In genomic region chr4:6939761-6940743, GRCh38 we compare ENCODE assay signal across 9 cellular contexts. TPM values are rescaled to one million over a fixed set of nuclear protein-coding genes. Genes with fewer than 3 reads are reported as not detected.
A peak's percentile ranks its signal among the peaks of the same experiment; 100 is the strongest.
DNase-seq lines count a peak whose midpoint lies in the region; ATAC-seq and TF ChIP-seq lines count a peak whose summit lies in the region.
"Had no signal": no experiment of that assay in that cellular context is flagged by ENCODE, and none has a peak within 500 bp of the region (broad histone marks: within the 10 kb centered on the region; RNA-seq: fewer than 3 reads in every experiment).

No MANE protein-coding gene starts in this region.

- CTCF ChIA-PET in activated CD8-positive, alpha-beta T cell treated with anti-CD3 and anti-CD28 coated beads, Interleukin-2, amount 10 ng/mL, durations not matched to agents 7 days and 5 days (lab: Charles Lee) = interaction anchor here (2.8 kb wide), 1 partner anchor 22 kb away, joined by 17 read pairs; no protein-coding TSS in a partner anchor
- CTCF ChIA-PET in SK-N-SH (lab: Yijun Ruan, JAX) = interaction anchor here (1.4 kb wide), 1 partner anchor 23 kb away, joined by 3 read pairs; no protein-coding TSS in a partner anchor

- peaks cover 11% of the 10 kb centered on the region for H3F3A ChIP-seq in SK-N-SH (replicated peaks; ENCODE audit: insufficient read depth)

- no peak for TF ChIP-seq RAD21 in SK-N-SH (IDR thresholded peaks at IDR 0.05; ENCODE audit: low read length)

- peaks cover 52% of the 10 kb centered on the region for H3K4me1 Mint-ChIP-seq in activated CD8-positive, alpha-beta T cell treated with anti-CD3 and anti-CD28 coated beads, Interleukin-2, amount 10 ng/mL, durations not matched to agents 7 days and 5 days (ENCODE audit: low read depth)
- H3K4me1 Mint-ChIP-seq in natural killer cell = peaks cover 76 to 87% of the 10 kb centered on the region in 2 donors

- no peak overlapping the region for H3K4me2 ChIP-seq in SK-N-SH

- peak overlapping the region; percentile 64 for H3K27ac Mint-ChIP-seq in activated CD8-positive, alpha-beta T cell treated with anti-CD3 and anti-CD28 coated beads, Interleukin-2, amount 10 ng/mL, durations not matched to agents 7 days and 5 days
- H3K27ac Mint-ChIP-seq in natural killer cell = peak overlapping the region; percentile 88 to 91

- H3K9ac ChIP-seq in SK-N-SH = no peak overlapping the region

- DNase-seq in GM12865 (ENCODE audit: low read depth) (peak; percentile 73), natural killer cell (peak; percentile 32), inferior parietal cortex (ENCODE audit: extremely low spot score) (no peak), SK-N-SH (no peak), NCI-H748 treated with DMSO at 0.1 percent for 48 hours (lab: John Stamatoyannopoulos, UW) (no peak)
- no peak for DNase-seq in activated CD8-positive, alpha-beta T cell treated with anti-CD3 and anti-CD28 coated beads, Interleukin-2, amount 10 ng/mL, durations not matched to agents 7 days and 5 days
- DNase-seq: activated gamma-delta T cell had no signal

- H3K9me2 ChIP-seq in SK-N-SH = no peaks in the 10 kb centered on the region

- POLR2A ChIA-PET in activated CD8-positive, alpha-beta T cell treated with anti-CD3 and anti-CD28 coated beads, Interleukin-2, amount 10 ng/mL, durations not matched to agents 7 days and 5 days (lab: Charles Lee) = no interaction called here
- POLR2A ChIA-PET in SK-N-SH (lab: Yijun Ruan, JAX) = no interaction called here

- intact Hi-C loops in natural killer cell (cut with micrococcal nuclease) = loop anchor here (5.0 kb wide), 1 partner anchor 33 kb away; the partner anchor contains the start of gene TBC1D14

- H3K4me1 ChIP-seq in SK-N-SH (ENCODE audit: control insufficient read depth in 1 of 2, insufficient read depth in 2 of 2, low read depth in 1 of 2, low read length in 1 of 2) = peaks cover 17 to 20% of the 10 kb centered on the region in 2 experiments

- no peaks in the 10 kb centered on the region; the same call in 1 of the 2 replicates for H3K79me2 ChIP-seq in SK-N-SH (ENCODE audit: insufficient read depth)

- TF ChIP-seq CTCF in GM12865 (IDR thresholded peaks at IDR 0.05; ENCODE audit: insufficient read depth, low read depth, low read length, missing control alignments) = no peak
- TF ChIP-seq CTCF in natural killer cell (IDR thresholded peaks at IDR 0.05) = no peak
- no peak for TF ChIP-seq CTCF in SK-N-SH (IDR thresholded peaks at IDR 0.05)

- H3K4me3 Mint-ChIP-seq in activated CD8-positive, alpha-beta T cell treated with anti-CD3 and anti-CD28 coated beads, Interleukin-2, amount 10 ng/mL, durations not matched to agents 7 days and 5 days = no peak overlapping the region
- H3K4me3 Mint-ChIP-seq in natural killer cell = peak overlapping the region; percentile 78

- H3K27me3 Mint-ChIP-seq in activated CD8-positive, alpha-beta T cell treated with anti-CD3 and anti-CD28 coated beads, Interleukin-2, amount 10 ng/mL, durations not matched to agents 7 days and 5 days (ENCODE audit: low read depth) = no peaks in the 10 kb centered on the region
- no peaks in the 10 kb centered on the region for H3K27me3 Mint-ChIP-seq in natural killer cell (ENCODE audit: low read depth in 2 of 2)

- no peak overlapping the region for H2AFZ ChIP-seq in SK-N-SH (ENCODE audit: low read depth)

- H3K4me3 ChIP-seq in GM12865 (ENCODE audit: low read depth, low read length) (no peak overlapping the region), SK-N-SH (ENCODE audit: low read depth in 2 of 2, low read length in 1 of 2) (no peak overlapping the region)

- H3K9me3 Mint-ChIP-seq in activated CD8-positive, alpha-beta T cell treated with anti-CD3 and anti-CD28 coated beads, Interleukin-2, amount 10 ng/mL, durations not matched to agents 7 days and 5 days (ENCODE audit: insufficient read depth) = no peaks in the 10 kb centered on the region
- no peaks in the 10 kb centered on the region for H3K9me3 Mint-ChIP-seq in natural killer cell

- no peak for TF ChIP-seq EP300 in SK-N-SH (IDR thresholded peaks at IDR 0.05; ENCODE audit: borderline replicate concordance in 1 of 2, low read depth in 1 of 2, low read length in 1 of 2)

- no peaks in the 10 kb centered on the region for H3K36me3 ChIP-seq in SK-N-SH (replicated peaks in 1 of 2; ENCODE audit: control insufficient read depth in 1 of 2, insufficient read depth in 2 of 2, low read length in 1 of 2)

- H3K27ac ChIP-seq in SK-N-SH (ENCODE audit: low read depth in 2 of 2, low read length in 1 of 2) = no peak overlapping the region

- H4K20me1 ChIP-seq in SK-N-SH (ENCODE audit: insufficient read depth) = no peaks in the 10 kb centered on the region

- ATAC-seq in HG02981 (IDR thresholded peaks at IDR 0.05; ENCODE audit: unreplicated experiment) (peak; percentile 40), natural killer cell (peak; percentile 36 to 62 (median 55)), HG03097 (IDR thresholded peaks at IDR 0.05; ENCODE audit: low FRiP score, unreplicated experiment) (no peak)
- no peak for ATAC-seq in activated CD8-positive, alpha-beta T cell treated with anti-CD3 and anti-CD28 coated beads, Interleukin-2, amount 10 ng/mL, durations not matched to agents 7 days and 5 days

- no peaks in the 10 kb centered on the region for H3K9me3 ChIP-seq in SK-N-SH

- peaks cover 25% of the 10 kb centered on the region for H3K36me3 Mint-ChIP-seq in activated CD8-positive, alpha-beta T cell treated with anti-CD3 and anti-CD28 coated beads, Interleukin-2, amount 10 ng/mL, durations not matched to agents 7 days and 5 days (ENCODE audit: low read depth)
- H3K36me3 Mint-ChIP-seq in natural killer cell = no peaks in the 10 kb centered on the region

- WGBS in SK-N-SH (ENCODE audit: low lambda C conversion rate) = 83% methylated on average over 15 of the region's 24 CpGs

- no peaks in the 10 kb centered on the region for H3K27me3 ChIP-seq in SK-N-SH (ENCODE audit: insufficient read depth)

TF ChIP-seq in SK-N-SH, 30 proteins besides CTCF, POLR2A, EP300 and RAD21 (continues in another document):
- TF ChIP-seq PBX3 (IDR thresholded peaks at IDR 0.05) (no peak), FOXM1 (IDR thresholded peaks at IDR 0.05; ENCODE audit: low read depth) (no peak), IRF3 (IDR thresholded peaks at IDR 0.05; ENCODE audit: low read depth, low read length) (no peak), ELF1 (IDR thresholded peaks at IDR 0.05) (no peak), REST (IDR thresholded peaks at IDR 0.05; ENCODE audit: low read depth, low read length) (no peak), RXRA (IDR thresholded peaks at IDR 0.05; ENCODE audit: borderline replicate concordance, low read depth) (no peak), CHD2 (IDR thresholded peaks at IDR 0.05; ENCODE audit: low read length, partially characterized antibody) (no peak), NFIC (IDR thresholded peaks at IDR 0.05; ENCODE audit: borderline replicate concordance) (no peak), MXI1 (IDR thresholded peaks at IDR 0.05; ENCODE audit: low read depth, low read length) (no peak), GABPA (IDR thresholded peaks at IDR 0.05; ENCODE audit: low read depth) (no peak)

RNA-seq across cellular contexts. Expression of gene TBC1D14, which starts 30.4 kb away (rescaled TPM):
- total RNA-seq in activated CD8-positive, alpha-beta T cell treated with anti-CD3 and anti-CD28 coated beads, Interleukin-2, amount 10 ng/mL, durations not matched to agents 7 days and 5 days = 10 to 100 TPM; 39.4 to 39.8 TPM
- total RNA-seq in natural killer cell = 10 to 100 TPM; 36.0 to 54.7 (median 53.2) TPM
- polyA plus RNA-seq in SK-N-SH (2012; rRNA removed) = 39.5 and 42.6 TPM in 2 replicates
- polyA plus RNA-seq in SK-N-SH (2012; cell fraction: cytosol; rRNA removed) = 36.7 and 40.6 TPM in 2 replicates
- polyA plus RNA-seq in SK-N-SH (2012; cell fraction: nucleus; rRNA removed) = 33.3 and 35.7 TPM in 2 replicates

Comparison
In these comparisons a context has a peak if more than half of its experiments do, and no peak if none do; other contexts are left out.
1. DNase-seq: peak in GM12865 (single experiment) and natural killer cell (single experiment); none in activated CD8-positive, alpha-beta T cell treated with anti-CD3 and anti-CD28 coated beads, Interleukin-2, amount 10 ng/mL, durations not matched to agents 7 days and 5 days (single experiment), inferior parietal cortex (single experiment), SK-N-SH (single experiment) and NCI-H748 treated with DMSO at 0.1 percent for 48 hours (single experiment).
2. ATAC-seq: peak in HG02981 (single experiment) and natural killer cell (3 of 3); none in activated CD8-positive, alpha-beta T cell treated with anti-CD3 and anti-CD28 coated beads, Interleukin-2, amount 10 ng/mL, durations not matched to agents 7 days and 5 days (single experiment) and HG03097 (single experiment).